Comparison of ENCODE assay signal across 25 cellular contexts in the genomic region with DNA sequence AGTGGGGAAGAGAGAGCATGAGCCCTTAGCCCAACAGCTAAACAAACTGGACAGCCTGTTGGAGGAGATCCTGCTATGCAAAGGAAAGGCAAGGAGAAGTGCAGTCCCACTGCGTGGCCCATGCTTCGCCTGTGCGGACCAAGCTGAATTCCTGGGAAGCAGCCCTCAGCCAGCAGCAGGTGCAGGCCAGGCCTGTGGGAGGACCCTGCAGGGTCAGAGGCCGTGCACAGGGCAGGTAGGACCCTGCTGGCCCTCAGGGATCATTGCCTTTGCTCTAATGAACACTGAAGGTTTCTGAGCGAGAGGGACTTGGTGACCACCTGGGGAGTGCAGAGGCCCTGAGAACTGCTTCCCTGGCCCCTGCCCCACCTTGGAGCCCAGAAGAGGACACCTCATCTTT. TPM values are rescaled to one million over a fixed set of nuclear protein-coding genes. Genes with fewer than 3 reads are reported as not detected.
"Had no signal": no experiment of that assay in that cellular context is flagged by ENCODE, and none has a peak within 500 bp of the region (broad histone marks: within the 10 kb centered on the region; RNA-seq: fewer than 3 reads in every experiment).

No MANE protein-coding gene starts in this region.

- H3K27me3 ChIP-seq: ascending aorta, body of pancreas had no signal

- H3K9me3 ChIP-seq: ascending aorta, body of pancreas had no signal

- H3K4me1 ChIP-seq: ascending aorta had no signal

- H3K36me3 Mint-ChIP-seq: activated naive CD4-positive, alpha-beta T cell treated with anti-CD3 and anti-CD28 coated beads, Interleukin-2, amount 10 ng/mL, durations not matched to agents 7 days and 5 days; activated naive CD8-positive, alpha-beta T cell treated with anti-CD3 and anti-CD28 coated beads for 36 hours had no signal

- H3K36me3 ChIP-seq: ascending aorta had no signal

- H3K4me3 Mint-ChIP-seq: activated CD4-positive, alpha-beta memory T cell treated with anti-CD3 and anti-CD28 coated beads, Interleukin-2, amount 10 ng/mL, durations not matched to agents 7 days and 5 days; activated CD4-positive, alpha-beta T cell treated with anti-CD3 and anti-CD28 coated beads for 36 hours; activated naive CD4-positive, alpha-beta T cell treated with anti-CD3 and anti-CD28 coated beads, Interleukin-2, amount 10 ng/mL, durations not matched to agents 7 days and 5 days; activated naive CD8-positive, alpha-beta T cell treated with anti-CD3 and anti-CD28 coated beads for 36 hours; activated T-cell treated with anti-CD3 and anti-CD28 coated beads, Interleukin-2, amount 50 U/mL, for 72 hours had no signal

- H3K27ac Mint-ChIP-seq: activated CD4-positive, alpha-beta memory T cell treated with anti-CD3 and anti-CD28 coated beads, Interleukin-2, amount 10 ng/mL, durations not matched to agents 7 days and 5 days; activated CD4-positive, alpha-beta T cell treated with anti-CD3 and anti-CD28 coated beads for 36 hours; activated naive CD4-positive, alpha-beta T cell treated with anti-CD3 and anti-CD28 coated beads, Interleukin-2, amount 10 ng/mL, durations not matched to agents 7 days and 5 days; activated naive CD8-positive, alpha-beta T cell treated with anti-CD3 and anti-CD28 coated beads for 36 hours; activated T-cell treated with anti-CD3 and anti-CD28 coated beads, Interleukin-2, amount 50 U/mL, for 72 hours; activated T-helper 2 cell treated with anti-CD3 and anti-CD28 coated beads, Interferon-gamma antibody, Interleukin-2, Interleukin-4, amounts not matched to agents 10 μg/mL and 5 μg/mL and 100 μg/mL, durations not matched to agents 14 hours and 24 hours and 36 hours had no signal

- H3K4me3 ChIP-seq: ascending aorta, body of pancreas, K562, SK-N-MC had no signal

- H3K4me1 Mint-ChIP-seq: activated CD4-positive, alpha-beta memory T cell treated with anti-CD3 and anti-CD28 coated beads, Interleukin-2, amount 10 ng/mL, durations not matched to agents 7 days and 5 days; activated CD4-positive, alpha-beta T cell treated with anti-CD3 and anti-CD28 coated beads for 36 hours; activated naive CD4-positive, alpha-beta T cell treated with anti-CD3 and anti-CD28 coated beads, Interleukin-2, amount 10 ng/mL, durations not matched to agents 7 days and 5 days; activated naive CD8-positive, alpha-beta T cell treated with anti-CD3 and anti-CD28 coated beads for 36 hours had no signal

- H3K9me3 Mint-ChIP-seq: activated CD4-positive, alpha-beta memory T cell treated with anti-CD3 and anti-CD28 coated beads, Interleukin-2, amount 10 ng/mL, durations not matched to agents 7 days and 5 days; activated naive CD4-positive, alpha-beta T cell treated with anti-CD3 and anti-CD28 coated beads, Interleukin-2, amount 10 ng/mL, durations not matched to agents 7 days and 5 days; activated naive CD8-positive, alpha-beta T cell treated with anti-CD3 and anti-CD28 coated beads for 36 hours; activated T-cell treated with anti-CD3 and anti-CD28 coated beads, Interleukin-2, amount 50 U/mL, for 72 hours; activated T-helper 2 cell treated with anti-CD3 and anti-CD28 coated beads, Interferon-gamma antibody, Interleukin-2, Interleukin-4, amounts not matched to agents 10 μg/mL and 5 μg/mL and 100 μg/mL, durations not matched to agents 14 hours and 24 hours and 36 hours had no signal

- DNase-seq: activated CD4-positive, alpha-beta memory T cell treated with anti-CD3 and anti-CD28 coated beads, Interleukin-2, amount 10 ng/mL, durations not matched to agents 7 days and 5 days; activated CD4-positive, alpha-beta T cell treated with anti-CD3 and anti-CD28 coated beads for 36 hours; activated CD4-positive, alpha-beta T cell treated with anti-CD3 and anti-CD28 coated beads, Interleukin-2, amount 50 U/mL, for 1 hour; activated CD8-positive, alpha-beta memory T cell treated with anti-CD3 and anti-CD28 coated beads, Interleukin-2, amount 50 U/mL, for 4 hours; activated gamma-delta T cell treated with Interleukin-2 at 50 U/mL for 16 hours; activated naive CD4-positive, alpha-beta T cell treated with anti-CD3 and anti-CD28 coated beads, Interleukin-2, amount 10 ng/mL, durations not matched to agents 7 days and 5 days; activated naive CD8-positive, alpha-beta T cell treated with anti-CD3 and anti-CD28 coated beads for 36 hours; activated T-cell treated with anti-CD3 and anti-CD28 coated beads, Interleukin-2, amount 50 U/mL, for 72 hours; body of pancreas; Karpas-422; MM.1S; NCI-H1105 treated with DMSO at 0.1 percent for 48 hours; NCI-H1436 treated with DMSO at 0.1 percent for 48 hours; NCI-H187; NCI-H2081; NCI-H446; NCI-H524; T-helper 1 cell had no signal

- ATAC-seq: activated CD4-positive, alpha-beta T cell treated with anti-CD3 and anti-CD28 coated beads for 36 hours; activated T-cell treated with anti-CD3 and anti-CD28 coated beads, Interleukin-2, amount 50 U/mL, for 72 hours; body of pancreas; K562 had no signal

- H3K27ac ChIP-seq: ascending aorta, body of pancreas, SK-N-MC, VCaP had no signal

RNA-seq across cellular contexts. Expression of a gene that starts 6.0 kb away (rescaled TPM):
- total RNA-seq: activated CD4-positive, alpha-beta memory T cell treated with anti-CD3 and anti-CD28 coated beads, Interleukin-2, amount 10 ng/mL, durations not matched to agents 7 days and 5 days; activated CD4-positive, alpha-beta T cell treated with anti-CD3 and anti-CD28 coated beads for 36 hours; activated naive CD8-positive, alpha-beta T cell treated with anti-CD3 and anti-CD28 coated beads for 36 hours; activated T-cell treated with anti-CD3 and anti-CD28 coated beads, Interleukin-2, amount 50 U/mL, for 72 hours; activated T-helper 2 cell treated with anti-CD3 and anti-CD28 coated beads, Interferon-gamma antibody, Interleukin-2, Interleukin-4, amounts not matched to agents 10 μg/mL and 5 μg/mL and 100 μg/mL, durations not matched to agents 14 hours and 24 hours and 36 hours; ascending aorta; bronchial epithelial cell; T-helper 2 cell treated with Interferon-gamma antibody and Interleukin-4, amounts not matched to agents 100 ng/mL and 5 ng/mL, for 36 hours had no signal

RNA-seq across cellular contexts. Expression of a gene that starts 29.7 kb away (rescaled TPM):
- total RNA-seq: activated CD4-positive, alpha-beta memory T cell treated with anti-CD3 and anti-CD28 coated beads, Interleukin-2, amount 10 ng/mL, durations not matched to agents 7 days and 5 days; activated CD4-positive, alpha-beta T cell treated with anti-CD3 and anti-CD28 coated beads for 36 hours; activated naive CD8-positive, alpha-beta T cell treated with anti-CD3 and anti-CD28 coated beads for 36 hours; activated T-cell treated with anti-CD3 and anti-CD28 coated beads, Interleukin-2, amount 50 U/mL, for 72 hours; activated T-helper 2 cell treated with anti-CD3 and anti-CD28 coated beads, Interferon-gamma antibody, Interleukin-2, Interleukin-4, amounts not matched to agents 10 μg/mL and 5 μg/mL and 100 μg/mL, durations not matched to agents 14 hours and 24 hours and 36 hours; ascending aorta; body of pancreas; bronchial epithelial cell; K562; T-helper 2 cell treated with Interferon-gamma antibody and Interleukin-4, amounts not matched to agents 100 ng/mL and 5 ng/mL, for 36 hours had no signal
